32 cellular contexts compared by ENCODE assay signal in the genomic region with DNA sequence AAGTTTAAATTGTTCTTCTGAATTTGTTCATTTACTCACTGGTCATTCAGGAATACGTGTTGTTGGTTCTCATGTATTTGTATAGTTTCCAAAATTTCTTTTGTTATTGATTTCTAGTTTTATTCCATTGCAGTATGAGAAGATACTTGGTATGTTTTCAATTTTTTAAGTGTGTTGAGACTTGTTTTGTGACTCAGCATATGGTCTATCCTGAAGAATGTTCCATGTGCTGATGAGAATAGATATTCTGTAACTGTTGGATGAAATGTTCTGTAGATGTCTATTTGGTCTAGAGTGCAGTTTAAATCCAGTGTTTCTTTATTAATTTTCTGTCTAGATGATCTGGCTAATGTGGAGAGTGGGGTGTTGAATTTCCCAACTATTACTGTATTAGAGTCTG. TPM values are rescaled to one million over a fixed set of nuclear protein-coding genes. Genes with fewer than 3 reads are reported as not detected.
"Had no signal": no experiment of that assay in that cellular context is flagged by ENCODE, and none has a peak within 500 bp of the region (broad histone marks: within the 10 kb centered on the region; RNA-seq: fewer than 3 reads in every experiment).

No MANE protein-coding gene starts in this region.

- H3K36me3 Mint-ChIP-seq: activated naive CD4-positive, alpha-beta T cell treated with anti-CD3 and anti-CD28 coated beads, Interleukin-2, amount 10 ng/mL, durations not matched to agents 7 days and 5 days had no signal

- ATAC-seq: activated naive CD4-positive, alpha-beta T cell treated with anti-CD3 and anti-CD28 coated beads, Interleukin-2, amount 50 U/mL, for 72 hours; activated T-cell treated with anti-CD3 and anti-CD28 coated beads, Interleukin-2, amount 50 U/mL, for 72 hours; gastroesophageal sphincter; heart right ventricle; T-helper 17 cell had no signal

- H3K4me3 ChIP-seq: ascending aorta, breast epithelium, coronary artery, dorsolateral prefrontal cortex, esophagus squamous epithelium, gastroesophageal sphincter, heart right ventricle had no signal

- H3K4me3 Mint-ChIP-seq: activated CD4-positive, alpha-beta memory T cell treated with anti-CD3 and anti-CD28 coated beads, Interleukin-2, amount 10 ng/mL, durations not matched to agents 7 days and 5 days; activated CD4-positive, alpha-beta T cell treated with anti-CD3 and anti-CD28 coated beads, Interleukin-2, amount 10 ng/mL, durations not matched to agents 7 days and 5 days; activated naive CD4-positive, alpha-beta T cell treated with anti-CD3 and anti-CD28 coated beads, Interleukin-2, amount 10 ng/mL, durations not matched to agents 7 days and 5 days; activated naive CD8-positive, alpha-beta T cell treated with anti-CD3 and anti-CD28 coated beads, Interleukin-2, amount 10 ng/mL, durations not matched to agents 7 days and 5 days; activated T-cell treated with anti-CD3 and anti-CD28 coated beads, Interleukin-2, amount 50 U/mL, for 24 hours; activated T-cell treated with anti-CD3 and anti-CD28 coated beads, Interleukin-2, amount 50 U/mL, for 72 hours; brain; central memory CD8-positive, alpha-beta T cell; dendritic cell treated with granulocyte-macrophage colony-stimulating factor and Interleukin-4, amounts not matched to agents 40 ng/mL and 50 ng/mL, for 4 days; endodermal cell; T-helper 17 cell; T-helper 2 cell treated with Interferon-gamma antibody and Interleukin-4, amounts not matched to agents 5 μg/mL and 100 μg/mL, for 36 hours had no signal

- H3K27ac ChIP-seq: ascending aorta, breast epithelium, coronary artery, dorsolateral prefrontal cortex, esophagus squamous epithelium, gastroesophageal sphincter, heart right ventricle had no signal

- H3K4me1 Mint-ChIP-seq: activated CD4-positive, alpha-beta memory T cell treated with anti-CD3 and anti-CD28 coated beads, Interleukin-2, amount 10 ng/mL, durations not matched to agents 7 days and 5 days; activated CD4-positive, alpha-beta T cell treated with anti-CD3 and anti-CD28 coated beads, Interleukin-2, amount 10 ng/mL, durations not matched to agents 7 days and 5 days; activated naive CD4-positive, alpha-beta T cell treated with anti-CD3 and anti-CD28 coated beads, Interleukin-2, amount 10 ng/mL, durations not matched to agents 7 days and 5 days; activated naive CD8-positive, alpha-beta T cell treated with anti-CD3 and anti-CD28 coated beads, Interleukin-2, amount 10 ng/mL, durations not matched to agents 7 days and 5 days; brain; central memory CD8-positive, alpha-beta T cell; endodermal cell; T-helper 17 cell had no signal

- H3K27me3 Mint-ChIP-seq: activated CD4-positive, alpha-beta memory T cell treated with anti-CD3 and anti-CD28 coated beads, Interleukin-2, amount 10 ng/mL, durations not matched to agents 7 days and 5 days; activated CD4-positive, alpha-beta T cell treated with anti-CD3 and anti-CD28 coated beads, Interleukin-2, amount 10 ng/mL, durations not matched to agents 7 days and 5 days; activated naive CD4-positive, alpha-beta T cell treated with anti-CD3 and anti-CD28 coated beads, Interleukin-2, amount 10 ng/mL, durations not matched to agents 7 days and 5 days; activated naive CD8-positive, alpha-beta T cell treated with anti-CD3 and anti-CD28 coated beads, Interleukin-2, amount 10 ng/mL, durations not matched to agents 7 days and 5 days; activated T-cell treated with anti-CD3 and anti-CD28 coated beads, Interleukin-2, amount 50 U/mL, for 24 hours; central memory CD8-positive, alpha-beta T cell; T-helper 17 cell had no signal

- H3K27me3 ChIP-seq: ascending aorta, breast epithelium, dorsolateral prefrontal cortex, esophagus squamous epithelium, gastroesophageal sphincter, heart right ventricle had no signal

- H3K36me3 ChIP-seq: ascending aorta, breast epithelium, esophagus squamous epithelium, gastroesophageal sphincter, heart right ventricle had no signal

- DNase-seq: activated CD4-positive, alpha-beta memory T cell treated with anti-CD3 and anti-CD28 coated beads, Interleukin-2, amount 10 ng/mL, durations not matched to agents 7 days and 5 days; activated CD4-positive, alpha-beta T cell treated with anti-CD3 and anti-CD28 coated beads for 4 hours; activated CD4-positive, alpha-beta T cell treated with anti-CD3 and anti-CD28 coated beads, Interleukin-2, amount 10 ng/mL, durations not matched to agents 7 days and 5 days; activated CD4-positive, alpha-beta T cell treated with anti-CD3 and anti-CD28 coated beads, Interleukin-2, amount 50 U/mL, for 4 hours; activated CD4-positive, CD25-positive, alpha-beta regulatory T cell; activated CD4-positive, CD25-positive, alpha-beta regulatory T cell treated with anti-CD3 and anti-CD28 coated beads, Interleukin-2, amount 50 U/mL, for 72 hours; activated CD8-positive, alpha-beta memory T cell treated with anti-CD3 and anti-CD28 coated beads, Interleukin-2, amount 50 U/mL, for 48 hours; activated gamma-delta T cell; activated naive CD4-positive, alpha-beta T cell; activated naive CD4-positive, alpha-beta T cell treated with anti-CD3 and anti-CD28 coated beads, Interleukin-2, amount 10 ng/mL, durations not matched to agents 7 days and 5 days; activated naive CD8-positive, alpha-beta T cell treated with anti-CD3 and anti-CD28 coated beads, Interleukin-2, amount 10 ng/mL, durations not matched to agents 7 days and 5 days; activated T-cell treated with anti-CD3 and anti-CD28 coated beads for 4 hours; activated T-cell treated with anti-CD3 and anti-CD28 coated beads, Interleukin-2, amount 50 U/mL, for 24 hours; activated T-cell treated with anti-CD3 and anti-CD28 coated beads, Interleukin-2, amount 50 U/mL, for 72 hours; dorsolateral prefrontal cortex; effector memory CD4-positive, alpha-beta T cell; endodermal cell; esophagus squamous epithelium; foreskin fibroblast; heart right ventricle; T-helper 1 cell; T-helper 17 cell; T1000 had no signal

- H3K27ac Mint-ChIP-seq: activated CD4-positive, alpha-beta memory T cell treated with anti-CD3 and anti-CD28 coated beads, Interleukin-2, amount 10 ng/mL, durations not matched to agents 7 days and 5 days; activated CD4-positive, alpha-beta T cell treated with anti-CD3 and anti-CD28 coated beads, Interleukin-2, amount 10 ng/mL, durations not matched to agents 7 days and 5 days; activated naive CD4-positive, alpha-beta T cell treated with anti-CD3 and anti-CD28 coated beads, Interleukin-2, amount 10 ng/mL, durations not matched to agents 7 days and 5 days; activated naive CD4-positive, alpha-beta T cell treated with anti-CD3 and anti-CD28 coated beads, Interleukin-2, amount 50 U/mL, for 72 hours; activated naive CD8-positive, alpha-beta T cell treated with anti-CD3 and anti-CD28 coated beads, Interleukin-2, amount 10 ng/mL, durations not matched to agents 7 days and 5 days; activated T-cell treated with anti-CD3 and anti-CD28 coated beads, Interleukin-2, amount 50 U/mL, for 24 hours; brain; dendritic cell treated with granulocyte-macrophage colony-stimulating factor and Interleukin-4, amounts not matched to agents 40 ng/mL and 50 ng/mL, for 4 days; endodermal cell; T-helper 17 cell; T-helper 2 cell treated with Interferon-gamma antibody and Interleukin-4, amounts not matched to agents 5 μg/mL and 100 μg/mL, for 36 hours had no signal

RNA-seq across cellular contexts. Expression of gene CFAP300, which starts 23.5 kb away (rescaled TPM):
- total RNA-seq: activated CD4-positive, alpha-beta memory T cell treated with anti-CD3 and anti-CD28 coated beads, Interleukin-2, amount 10 ng/mL, durations not matched to agents 7 days and 5 days; activated CD4-positive, alpha-beta T cell treated with anti-CD3 and anti-CD28 coated beads, Interleukin-2, amount 10 ng/mL, durations not matched to agents 7 days and 5 days; activated naive CD4-positive, alpha-beta T cell treated with anti-CD3 and anti-CD28 coated beads, Interleukin-2, amount 50 U/mL, for 72 hours; activated naive CD8-positive, alpha-beta T cell treated with anti-CD3 and anti-CD28 coated beads, Interleukin-2, amount 10 ng/mL, durations not matched to agents 7 days and 5 days; activated T-cell treated with anti-CD3 and anti-CD28 coated beads, Interleukin-2, amount 50 U/mL, for 72 hours; ascending aorta; T-helper 17 cell had no signal

RNA-seq across cellular contexts. Expression of gene YAP1, which starts 39.5 kb away (rescaled TPM):
- total RNA-seq: activated CD4-positive, alpha-beta T cell treated with anti-CD3 and anti-CD28 coated beads, Interleukin-2, amount 10 ng/mL, durations not matched to agents 7 days and 5 days had no signal
